ENCODE assay signal across 8 cellular contexts in the genomic region with DNA sequence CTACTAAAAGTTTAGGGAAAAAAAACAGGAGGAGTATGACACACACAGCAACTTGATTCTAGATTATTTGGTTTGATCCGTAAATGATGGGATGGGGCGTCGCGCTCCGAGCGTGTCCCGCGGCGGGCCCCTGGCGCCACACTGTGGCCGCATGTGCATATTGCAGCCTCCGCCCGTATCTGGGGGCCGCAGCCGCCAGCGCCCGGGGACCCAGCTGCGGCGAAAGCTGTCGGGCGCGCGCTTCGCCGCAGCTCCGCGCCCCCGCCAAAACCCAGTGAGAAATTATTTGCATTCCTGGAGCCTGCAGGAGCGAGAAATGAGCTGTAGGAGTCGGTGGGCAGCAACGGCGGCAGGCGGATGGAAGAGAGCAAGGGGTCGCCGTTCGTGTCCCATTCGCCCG.
DNase-seq lines count a peak whose midpoint lies in the region; ATAC-seq and TF ChIP-seq lines count a peak whose summit lies in the region.
"Not testable (repeated sequence)": the region's sequence is repeated elsewhere in the genome, so short reads cannot be mapped to it uniquely, and the experiment has no call there.

No MANE protein-coding gene starts in this region.

- H3K27ac ChIP-seq in CD4-positive, alpha-beta memory T cell (ENCODE audit: low read depth, low read length); RWPE1; effector memory CD4-positive, alpha-beta T cell (ENCODE audit: insufficient read depth, low read length, poor library complexity, severe bottlenecking): not testable (repeated sequence)

- H3K36me3 Mint-ChIP-seq in CD4-positive, alpha-beta memory T cell; naive B cell: not testable (repeated sequence)

- H3K27me3 ChIP-seq in CD4-positive, alpha-beta memory T cell (ENCODE audit: insufficient read depth, low read length); effector memory CD4-positive, alpha-beta T cell (replicated peaks; ENCODE audit: control insufficient read depth, insufficient read depth, low read length, poor library complexity, severe bottlenecking): not testable (repeated sequence)

- not testable (repeated sequence) for H3K36me3 ChIP-seq in CD4-positive, alpha-beta memory T cell (ENCODE audit: insufficient read depth, low read length); effector memory CD4-positive, alpha-beta T cell (ENCODE audit: control insufficient read depth, insufficient read depth, low read length)

- peak overlapping the region; percentile 58 to 77 (median 68) for H3K4me3 Mint-ChIP-seq in CD4-positive, alpha-beta memory T cell
- peak overlapping the region; percentile 22 to 82 (median 64) for H3K4me3 Mint-ChIP-seq in naive B cell

- H3K4me1 Mint-ChIP-seq in CD4-positive, alpha-beta memory T cell; naive B cell: not testable (repeated sequence)

- intact Hi-C loops in CD4-positive, alpha-beta memory T cell (cut with micrococcal nuclease) = not testable (repeated sequence)

- peak; percentile 29 to 66 (median 54) for DNase-seq in CD4-positive, alpha-beta memory T cell
- DNase-seq in RWPE1 (ENCODE audit: low spot score) = not testable (repeated sequence)
- peak; percentile 65 to 77 for DNase-seq in activated T-cell treated with anti-CD3 and anti-CD28 coated beads, Interleukin-2, amount 50 U/mL, for 48 hours
- DNase-seq in effector memory CD4-positive, alpha-beta T cell = peak in 2 of 3 donors; percentile 36 to 42
- peak; percentile 34 for DNase-seq in naive B cell
- peak in 2 of 3 experiments; percentile 9 to 39 for DNase-seq in stimulated activated CD4-positive, alpha-beta T cell treated with anti-CD3 and anti-CD28 coated beads, TNF-alpha, amount 100 ng/mL, for 24 hours (ENCODE audit: low read depth in 3 of 3)

- H3K27me3 Mint-ChIP-seq in CD4-positive, alpha-beta memory T cell; naive B cell: not testable (repeated sequence)

- POLR2A ChIA-PET in CD4-positive, alpha-beta memory T cell (lab: Charles Lee; ENCODE audit: partially characterized antibody); RWPE1 (lab: Yijun Ruan, JAX; ENCODE audit: low non-redundant PET): not testable (repeated sequence)

- not testable (repeated sequence) for H3K9me3 ChIP-seq in CD4-positive, alpha-beta memory T cell (ENCODE audit: control insufficient read depth in 1 of 2, low read length in 2 of 2); effector memory CD4-positive, alpha-beta T cell (ENCODE audit: control insufficient read depth, low read length)

- CTCF ChIA-PET in CD4-positive, alpha-beta memory T cell (lab: Charles Lee; ENCODE audit: partially characterized antibody); RWPE1 (lab: Yijun Ruan, JAX): not testable (repeated sequence)

- H3K4me3 ChIP-seq in CD4-positive, alpha-beta memory T cell (ENCODE audit: low read length in 2 of 2); effector memory CD4-positive, alpha-beta T cell (ENCODE audit: insufficient read depth, low read depth, low read length, poor library complexity, severe bottlenecking): not testable (repeated sequence)

- peak overlapping the region in 2 of 7 donors; percentile 44 to 55 for H3K27ac Mint-ChIP-seq in CD4-positive, alpha-beta memory T cell
- peak overlapping the region in 1 of 6 donors; percentile 54 for H3K27ac Mint-ChIP-seq in naive B cell

- not testable (repeated sequence) for H3K4me1 ChIP-seq in CD4-positive, alpha-beta memory T cell (ENCODE audit: insufficient read depth, low read length); effector memory CD4-positive, alpha-beta T cell (ENCODE audit: control insufficient read depth, insufficient read depth, low read length, poor library complexity, severe bottlenecking)

- not testable (repeated sequence) for H3K9me3 Mint-ChIP-seq in CD4-positive, alpha-beta memory T cell; naive B cell

- ATAC-seq in GM21367 (IDR thresholded peaks at IDR 0.05; ENCODE audit: unreplicated experiment) = peak; percentile 74
- peak; percentile 87 for ATAC-seq in HG03045 (IDR thresholded peaks at IDR 0.05; ENCODE audit: unreplicated experiment)
- ATAC-seq in naive B cell (ENCODE audit: low read depth in 2 of 2) = peak; percentile 81 to 82

- peak; percentile 64 for TF ChIP-seq CTCF in RWPE1 (conservative IDR thresholded peaks at IDR 0.05; ENCODE audit: low read depth)
